20 cellular contexts compared by ENCODE assay signal in genomic region chr11:88318017-88318416, GRCh38.
"Had no signal": no experiment of that assay in that cellular context is flagged by ENCODE, and none has a peak within 500 bp of the region (broad histone marks: within the 10 kb centered on the region; RNA-seq: fewer than 3 reads in every experiment).

No MANE protein-coding gene starts in this region.

- H3K27ac ChIP-seq: adrenal gland, epithelial cell of prostate, hepatocyte, tibial artery, uterus had no signal

- H3K4me3 ChIP-seq: adrenal gland, hepatocyte, lung, skin epidermis, tibial artery, uterus had no signal

- DNase-seq: activated CD4-positive, alpha-beta T cell treated with anti-CD3 and anti-CD28 coated beads for 48 hours; activated CD8-positive, alpha-beta T cell treated with anti-CD3 and anti-CD28 coated beads for 36 hours; activated effector memory CD4-positive, alpha-beta T cell treated with anti-CD3 and anti-CD28 coated beads, Interleukin-2, amount 50 U/mL, for 16 hours; activated T-cell treated with anti-CD3 and anti-CD28 coated beads, Interleukin-2, amount 50 U/mL, for 4 hours; adrenal gland; cortex of kidney; effector CD8-positive, alpha-beta T cell; kidney glomerular epithelial cell; naive B cell; posterior cingulate gyrus; stimulated activated CD4-positive, alpha-beta T cell treated with anti-CD3 and anti-CD28 coated beads, Interleukin-4, amount 100 ng/mL, for 24 hours; stimulated activated naive CD4-positive, alpha-beta T cell; tibial artery; uterus had no signal

- H3K9me3 ChIP-seq: adrenal gland, tibial artery, uterus had no signal

- FAIRE-seq: TTC549 had no signal

- H3K27me3 ChIP-seq: adrenal gland, hepatocyte, tibial artery, uterus had no signal

- H3K4me1 ChIP-seq: uterus had no signal

- ATAC-seq: activated CD8-positive, alpha-beta T cell treated with anti-CD3 and anti-CD28 coated beads for 36 hours; activated T-cell treated with anti-CD3 and anti-CD28 coated beads, Interleukin-2, amount 50 U/mL, for 4 hours; WTC11 had no signal

- H3K36me3 ChIP-seq: adrenal gland, tibial artery, uterus had no signal
